ENCODE assay signal across 8 cellular contexts in genomic region chr10:89301231-89301630, GRCh38. TPM values are rescaled to one million over a fixed set of nuclear protein-coding genes. Genes with fewer than 3 reads are reported as not detected.
A peak's percentile ranks its signal among the peaks of the same experiment; 100 is the strongest.
DNase-seq lines count a peak whose midpoint lies in the region; ATAC-seq lines count a peak whose summit lies in the region.

No MANE protein-coding gene starts in this region.

- peaks cover 3% of the 10 kb centered on the region for H3K4me1 ChIP-seq in right cardiac atrium (ENCODE audit: control insufficient read depth, insufficient read depth, low read length)

- 11% methylated on average over 2 of the region's 2 CpGs for WGBS in right cardiac atrium

- H3K9me3 ChIP-seq in right cardiac atrium (ENCODE audit: control insufficient read depth, low read length), result no peaks in the 10 kb centered on the region

- intact Hi-C loops in right cardiac atrium (cut with DNase I), result no loop called here

- POLR2A ChIA-PET in activated naive CD8-positive, alpha-beta T cell treated with anti-CD3 and anti-CD28 coated beads, Interleukin-2, amount 10 ng/mL, durations not matched to agents 7 days and 5 days (lab: Charles Lee), result interaction anchor here (1.2 to 4.0 kb wide), 12 partner anchors 9 to 310 kb away, joined by 3 to 40 read pairs (median 7); partner anchors contain the start of genes FAS, IFIT1, IFIT3 and IFIT5

- H3K27me3 ChIP-seq in right cardiac atrium (ENCODE audit: control insufficient read depth, insufficient read depth), result no peaks in the 10 kb centered on the region

- peak overlapping the region; percentile 92 to 99 (median 94) for H3K4me3 Mint-ChIP-seq in IgD-negative memory B cell
- peak overlapping the region; percentile 95 for H3K4me3 Mint-ChIP-seq in activated naive CD8-positive, alpha-beta T cell treated with anti-CD3 and anti-CD28 coated beads, Interleukin-2, amount 10 ng/mL, durations not matched to agents 7 days and 5 days

- H3K27me3 Mint-ChIP-seq in IgD-negative memory B cell, result no peaks in the 10 kb centered on the region
- H3K27me3 Mint-ChIP-seq in activated naive CD8-positive, alpha-beta T cell treated with anti-CD3 and anti-CD28 coated beads, Interleukin-2, amount 10 ng/mL, durations not matched to agents 7 days and 5 days, result no peaks in the 10 kb centered on the region

- peaks cover 2% of the 10 kb centered on the region for H3K36me3 Mint-ChIP-seq in IgD-negative memory B cell
- peaks cover 36% of the 10 kb centered on the region for H3K36me3 Mint-ChIP-seq in activated naive CD8-positive, alpha-beta T cell treated with anti-CD3 and anti-CD28 coated beads, Interleukin-2, amount 10 ng/mL, durations not matched to agents 7 days and 5 days

- H3K4me1 Mint-ChIP-seq in IgD-negative memory B cell, result peaks cover 32 to 50% (median 42%) of the 10 kb centered on the region in 3 donors
- peaks cover 39% of the 10 kb centered on the region for H3K4me1 Mint-ChIP-seq in activated naive CD8-positive, alpha-beta T cell treated with anti-CD3 and anti-CD28 coated beads, Interleukin-2, amount 10 ng/mL, durations not matched to agents 7 days and 5 days

- H3K27ac ChIP-seq in right cardiac atrium (ENCODE audit: low read length), result peak overlapping the region; percentile 98

- H3K4me3 ChIP-seq in right cardiac atrium (ENCODE audit: low read length), result peak overlapping the region; percentile 77

- H3K27ac Mint-ChIP-seq in IgD-negative memory B cell, result peak overlapping the region; percentile 97 to 98 (median 98)
- peak overlapping the region; percentile 94 for H3K27ac Mint-ChIP-seq in activated naive CD8-positive, alpha-beta T cell treated with anti-CD3 and anti-CD28 coated beads, Interleukin-2, amount 10 ng/mL, durations not matched to agents 7 days and 5 days

- peak; percentile 5 for DNase-seq in DMS 273 (lab: John Stamatoyannopoulos, UW; ENCODE audit: unreplicated experiment)
- DNase-seq in DMS 273 treated with DMSO at 0.1 percent for 48 hours (lab: John Stamatoyannopoulos, UW), result no peak
- DNase-seq in activated naive CD8-positive, alpha-beta T cell treated with anti-CD3 and anti-CD28 coated beads, Interleukin-2, amount 10 ng/mL, durations not matched to agents 7 days and 5 days, result no peak
- DNase-seq in right cardiac atrium, result no peak
- DNase-seq in stimulated activated naive CD8-positive, alpha-beta T cell treated with anti-CD3 and anti-CD28 coated beads, Interleukin-15, Interleukin-2, amounts not matched to agents 100 U/mL and 50 U/mL, for 24 hours, result no peak
- no peak for DNase-seq in NCI-H187 (lab: John Stamatoyannopoulos, UW)
- no peak for DNase-seq in NCI-H1436 (lab: John Stamatoyannopoulos, UW)

- peaks cover 3 to 9% (median 4%) of the 10 kb centered on the region in 3 donors for H3K9me3 Mint-ChIP-seq in IgD-negative memory B cell
- peaks cover 8% of the 10 kb centered on the region for H3K9me3 Mint-ChIP-seq in activated naive CD8-positive, alpha-beta T cell treated with anti-CD3 and anti-CD28 coated beads, Interleukin-2, amount 10 ng/mL, durations not matched to agents 7 days and 5 days

- ATAC-seq in activated naive CD8-positive, alpha-beta T cell treated with anti-CD3 and anti-CD28 coated beads, Interleukin-2, amount 10 ng/mL, durations not matched to agents 7 days and 5 days (ENCODE audit: low read depth), result peak; percentile 14
- ATAC-seq in right cardiac atrium, result peak; percentile 65 to 67
- ATAC-seq in stimulated activated naive CD8-positive, alpha-beta T cell treated with anti-CD3 and anti-CD28 coated beads, Interleukin-15, Interleukin-2, amounts not matched to agents 100 U/mL and 50 U/mL, for 24 hours, result peak; percentile 29

RNA-seq across cellular contexts. Expression of gene IFIT2, which starts 0.6 kb away (rescaled TPM):
- 13.6 TPM for polyA plus RNA-seq in IgD-negative memory B cell
- 10 to 100 TPM; 18.5 to 21.6 TPM for total RNA-seq in activated naive CD8-positive, alpha-beta T cell treated with anti-CD3 and anti-CD28 coated beads, Interleukin-2, amount 10 ng/mL, durations not matched to agents 7 days and 5 days
- 1 to 10 TPM; 3.2 to 8.7 (median 6.6) TPM for total RNA-seq in right cardiac atrium
- polyA plus RNA-seq in right cardiac atrium, result 4.2 TPM

RNA-seq across cellular contexts. Expression of gene IFIT3, which starts 26.6 kb away (rescaled TPM):
- 16.9 TPM for polyA plus RNA-seq in IgD-negative memory B cell
- total RNA-seq in activated naive CD8-positive, alpha-beta T cell treated with anti-CD3 and anti-CD28 coated beads, Interleukin-2, amount 10 ng/mL, durations not matched to agents 7 days and 5 days, result 10 to 100 TPM; 72.5 to 75.6 TPM
- total RNA-seq in right cardiac atrium, result 10 to 100 TPM in 3 of 4 donors, 1 to 10 TPM in 1; 8.1 to 14.9 (median 13.7) TPM
- 10.2 TPM for polyA plus RNA-seq in right cardiac atrium

RNA-seq across cellular contexts. Expression of gene LIPA, which starts 49.7 kb away (rescaled TPM):
- polyA plus RNA-seq in IgD-negative memory B cell (73.9 TPM), right cardiac atrium (14.0 TPM)
- 10 to 100 TPM; 35.9 to 42.8 TPM for total RNA-seq in activated naive CD8-positive, alpha-beta T cell treated with anti-CD3 and anti-CD28 coated beads, Interleukin-2, amount 10 ng/mL, durations not matched to agents 7 days and 5 days
- total RNA-seq in right cardiac atrium, result 10 to 100 TPM; 22.7 to 34.7 (median 26.0) TPM

Comparison
In these comparisons a context has a peak if more than half of its experiments do, and no peak if none do; other contexts are left out.
1. ATAC-seq: peak in every context shown above with its lines; median percentile 66 in right cardiac atrium; 29 in stimulated activated naive CD8-positive, alpha-beta T cell treated with anti-CD3 and anti-CD28 coated beads, Interleukin-15, Interleukin-2, amounts not matched to agents 100 U/mL and 50 U/mL, for 24 hours; 14 in activated naive CD8-positive, alpha-beta T cell treated with anti-CD3 and anti-CD28 coated beads, Interleukin-2, amount 10 ng/mL, durations not matched to agents 7 days and 5 days.
2. RNA of gene IFIT3, which starts 26.6 kb away (total RNA-seq): 72.5 to 75.6 TPM in activated naive CD8-positive, alpha-beta T cell treated with anti-CD3 and anti-CD28 coated beads, Interleukin-2, amount 10 ng/mL, durations not matched to agents 7 days and 5 days; 8.1 to 14.9 TPM in right cardiac atrium; every median in the first group is over 4 times any median in the second.